13 cellular contexts compared by ENCODE assay signal in genomic region chr3:63908081-63908736, GRCh38. TPM values are rescaled to one million over a fixed set of nuclear protein-coding genes. Genes with fewer than 3 reads are reported as not detected.
DNase-seq lines count a peak whose midpoint lies in the region; ATAC-seq, FAIRE-seq and TF ChIP-seq lines count a peak whose summit lies in the region.
"Had no signal": no experiment of that assay in that cellular context is flagged by ENCODE, and none has a peak within 500 bp of the region (broad histone marks: within the 10 kb centered on the region; RNA-seq: fewer than 3 reads in every experiment).

No MANE protein-coding gene starts in this region.

- TF ChIP-seq POLR2A in A549 (IDR thresholded peaks at IDR 0.05; ENCODE audit: low read length): no peak

- H3K9me3 Mint-ChIP-seq in T-cell: no peaks in the 10 kb centered on the region

- H3K36me3 ChIP-seq in hepatocyte (replicated peaks; ENCODE audit: insufficient read depth, low read depth): no peaks in the 10 kb centered on the region
- no peaks in the 10 kb centered on the region for H3K36me3 ChIP-seq in pancreas

- no peaks in the 10 kb centered on the region for H3K9me2 ChIP-seq in hepatocyte (replicated peaks; ENCODE audit: insufficient read depth)

- DNase-seq in A549 (ENCODE audit: low read depth in 1 of 2, low spot score in 1 of 2): peak; percentile 18 to 21
- peak; percentile 29 for DNase-seq in ELR (ENCODE audit: low read depth)
- DNase-seq in T-cell: no peak
- no peak for DNase-seq in hepatocyte (ENCODE audit: low spot score)
- DNase-seq in pancreas: no peak
- DNase-seq in middle frontal gyrus (ENCODE audit: extremely low spot score, low spot score): no peak
- DNase-seq: activated T-cell treated with anti-CD3 and anti-CD28 coated beads for 4 hours, DMS153, NCI-H187, T-helper 1 cell had no signal

- TF ChIP-seq RAD21 in A549 (conservative IDR thresholded peaks at IDR 0.05 in 1 of 2, IDR thresholded peaks at IDR 0.05 in 1 of 2): no peak

- H3K27me3 ChIP-seq in hepatocyte: no peaks in the 10 kb centered on the region
- no peaks in the 10 kb centered on the region for H3K27me3 ChIP-seq in pancreas

- FAIRE-seq in A549 (lab: Jason Lieb, UNC) (no peak), pancreas (lab: Jason Lieb, UNC) (no peak)
- FAIRE-seq: keratinocyte had no signal

- H3K4me2 ChIP-seq in A549 (no peak overlapping the region), hepatocyte (no peak overlapping the region)

- H3K79me2 ChIP-seq in hepatocyte: peaks cover 16% of the 10 kb centered on the region

- H3K27ac ChIP-seq in A549: no peak overlapping the region
- H3K27ac ChIP-seq in hepatocyte: no peak overlapping the region
- H3K27ac ChIP-seq in pancreas: no peak overlapping the region

- 76% methylated on average over 2 of the region's 2 CpGs for WGBS in A549 (ENCODE audit: missing lambda C conversion rate)
- 55% methylated on average over 2 of the region's 2 CpGs for WGBS in hepatocyte (ENCODE audit: low lambda C conversion rate, missing lambda C conversion rate)
- WGBS in pancreas, 2 donors: 75 to 84% methylated on average over 2 of the region's 2 CpGs

- H3K27ac Mint-ChIP-seq in T-cell: peak overlapping the region; percentile 31 to 59

- H3K4me3 Mint-ChIP-seq in T-cell: no peak overlapping the region

- H3K4me3 ChIP-seq in A549: no peak overlapping the region
- H3K4me3 ChIP-seq in hepatocyte: no peak overlapping the region
- H3K4me3 ChIP-seq in pancreas: no peak overlapping the region

- intact Hi-C loops in pancreas (cut with DNase I): no loop called here

- H3K36me3 Mint-ChIP-seq in T-cell: no peaks in the 10 kb centered on the region

- H3K4me1 Mint-ChIP-seq in T-cell: peaks cover 20 to 26% (median 25%) of the 10 kb centered on the region in 3 donors

- no peak overlapping the region for H2AFZ ChIP-seq in hepatocyte

- CTCF ChIA-PET in A549 (lab: Yijun Ruan, JAX) (interaction anchor here (0.6 to 1.0 kb wide), 2 partner anchors 10 to 22 kb away, joined by 3 to 4 read pairs; no protein-coding TSS in a partner anchor), T-cell (lab: Charles Lee) (no interaction called here)

- no peaks in the 10 kb centered on the region for H3K27me3 Mint-ChIP-seq in T-cell

- peaks cover 2% of the 10 kb centered on the region for H4K20me1 ChIP-seq in hepatocyte (ENCODE audit: insufficient read depth, poor library complexity, severe bottlenecking)

- no peaks in the 10 kb centered on the region for H3K9me3 ChIP-seq in A549
- H3K9me3 ChIP-seq in hepatocyte (ENCODE audit: low read depth): no peaks in the 10 kb centered on the region
- no peaks in the 10 kb centered on the region for H3K9me3 ChIP-seq in pancreas

- POLR2A ChIA-PET in A549 (lab: Yijun Ruan, JAX) (no interaction called here), T-cell (lab: Charles Lee) (interaction anchor here in 1 of 2 donors (0.5 kb wide), 1 partner anchor 71 kb away, joined by 3 read pairs; no protein-coding TSS in a partner anchor)

- TF ChIP-seq CTCF in A549 (IDR thresholded peaks at IDR 0.05) (no peak), hepatocyte (IDR thresholded peaks at IDR 0.05; ENCODE audit: poor library complexity) (peak; percentile 24), pancreas (IDR thresholded peaks at IDR 0.05) (no peak)

- ATAC-seq in A549: peak in 1 of 2 experiments; percentile 10; a peak in 1 of 6 replicates
- no peak for ATAC-seq in T-cell (replicated peaks in 1 of 4)
- no peak for ATAC-seq in pancreas
- ATAC-seq in GM19023 (IDR thresholded peaks at IDR 0.05; ENCODE audit: unreplicated experiment): no peak
- no peak for ATAC-seq in HG03521 (IDR thresholded peaks at IDR 0.05; ENCODE audit: unreplicated experiment)

- H3K4me1 ChIP-seq in A549 (peaks cover 14% of the 10 kb centered on the region), hepatocyte (ENCODE audit: insufficient read depth) (peaks cover 6% of the 10 kb centered on the region), pancreas (peaks cover 0 to 12% (median 10%) of the 10 kb centered on the region in 3 donors)

- no peak for TF ChIP-seq EP300 in A549 (IDR thresholded peaks at IDR 0.05)

TF ChIP-seq in A549, 52 proteins besides CTCF, POLR2A, EP300 and RAD21:
- TF ChIP-seq HOXB13 (CRISPR knock-in tag; IDR thresholded peaks at IDR 0.05; ENCODE audit: low read depth) (no peak), KDM1A (IDR thresholded peaks at IDR 0.05; ENCODE audit: low read depth) (no peak), RNF2 (IDR thresholded peaks at IDR 0.05; ENCODE audit: borderline replicate concordance, low read depth) (no peak)
- TF ChIP-seq, protein P1, sequence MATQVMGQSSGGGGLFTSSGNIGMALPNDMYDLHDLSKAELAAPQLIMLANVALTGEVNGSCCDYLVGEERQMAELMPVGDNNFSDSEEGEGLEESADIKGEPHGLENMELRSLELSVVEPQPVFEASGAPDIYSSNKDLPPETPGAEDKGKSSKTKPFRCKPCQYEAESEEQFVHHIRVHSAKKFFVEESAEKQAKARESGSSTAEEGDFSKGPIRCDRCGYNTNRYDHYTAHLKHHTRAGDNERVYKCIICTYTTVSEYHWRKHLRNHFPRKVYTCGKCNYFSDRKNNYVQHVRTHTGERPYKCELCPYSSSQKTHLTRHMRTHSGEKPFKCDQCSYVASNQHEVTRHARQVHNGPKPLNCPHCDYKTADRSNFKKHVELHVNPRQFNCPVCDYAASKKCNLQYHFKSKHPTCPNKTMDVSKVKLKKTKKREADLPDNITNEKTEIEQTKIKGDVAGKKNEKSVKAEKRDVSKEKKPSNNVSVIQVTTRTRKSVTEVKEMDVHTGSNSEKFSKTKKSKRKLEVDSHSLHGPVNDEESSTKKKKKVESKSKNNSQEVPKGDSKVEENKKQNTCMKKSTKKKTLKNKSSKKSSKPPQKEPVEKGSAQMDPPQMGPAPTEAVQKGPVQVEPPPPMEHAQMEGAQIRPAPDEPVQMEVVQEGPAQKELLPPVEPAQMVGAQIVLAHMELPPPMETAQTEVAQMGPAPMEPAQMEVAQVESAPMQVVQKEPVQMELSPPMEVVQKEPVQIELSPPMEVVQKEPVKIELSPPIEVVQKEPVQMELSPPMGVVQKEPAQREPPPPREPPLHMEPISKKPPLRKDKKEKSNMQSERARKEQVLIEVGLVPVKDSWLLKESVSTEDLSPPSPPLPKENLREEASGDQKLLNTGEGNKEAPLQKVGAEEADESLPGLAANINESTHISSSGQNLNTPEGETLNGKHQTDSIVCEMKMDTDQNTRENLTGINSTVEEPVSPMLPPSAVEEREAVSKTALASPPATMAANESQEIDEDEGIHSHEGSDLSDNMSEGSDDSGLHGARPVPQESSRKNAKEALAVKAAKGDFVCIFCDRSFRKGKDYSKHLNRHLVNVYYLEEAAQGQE (IDR thresholded peaks at IDR 0.05): no peak

RNA-seq across cellular contexts. Expression of gene SCAANT1, which starts 4.0 kb away (rescaled TPM):
- polyA plus RNA-seq in A549 (2011; rRNA removed) (not detected in 2 replicates), A549 (2017; fragmentation: RNase III; extraction: RNeasy Plus Mini Kit Qiagen cat#74134 plus additional on column Dnase treatment) (not detected in 3 replicates), hepatocyte (1.1 TPM in 1 of 2 replicates, not detected in the other), pancreas (not detected)
- not detected in 2 replicates for polyA plus RNA-seq in A549 (2012; cell fraction: cytosol; rRNA removed)
- not detected in 2 replicates for polyA plus RNA-seq in A549 (2012; cell fraction: nucleus; rRNA removed)
- polyA minus RNA-seq in A549 (2011; rRNA and poly(A)+ RNA removed): 2.4 TPM in 1 of 2 replicates, not detected in the other
- total RNA-seq in T-cell (1 to 10 TPM in 1 of 5 donors, not detected in 4; 5.7 TPM), hepatocyte (not detected in 2 replicates), pancreas (not detected)
- polyA plus RNA-seq: keratinocyte had no signal

RNA-seq across cellular contexts. Expression of gene ATXN7, which starts 44.5 kb away (rescaled TPM):
- 7.3 and 16.4 TPM in 2 replicates for polyA plus RNA-seq in A549 (2011; rRNA removed)
- 5.0 and 6.4 TPM in 2 replicates for polyA plus RNA-seq in A549 (2012; cell fraction: cytosol; rRNA removed)
- 13.0 and 13.8 TPM in 2 replicates for polyA plus RNA-seq in A549 (2012; cell fraction: nucleus; rRNA removed)
- polyA plus RNA-seq in A549 (2017; fragmentation: RNase III; extraction: RNeasy Plus Mini Kit Qiagen cat#74134 plus additional on column Dnase treatment): 4.9 to 5.7 TPM (median 5.4 TPM) in 3 replicates
- 51.9 and 55.0 TPM in 2 replicates for polyA minus RNA-seq in A549 (2011; rRNA and poly(A)+ RNA removed)
- total RNA-seq in T-cell: 100 to 1,000 TPM; 110 to 231 (median 123) TPM
- total RNA-seq in hepatocyte: 14.1 and 14.4 TPM in 2 replicates
- 3.0 and 7.5 TPM in 2 replicates for polyA plus RNA-seq in hepatocyte
- total RNA-seq in pancreas: 10 to 100 TPM; 22.8 to 40.4 (median 28.3) TPM
- 10 to 100 TPM in 1 of 2 donors, 1 to 10 TPM in 1; 7.3 to 15.8 TPM for polyA plus RNA-seq in pancreas

RNA-seq across cellular contexts. Expression of gene THOC7, which starts 44.6 kb away (rescaled TPM):
- polyA plus RNA-seq in A549 (2011; rRNA removed) (65.2 and 66.1 TPM in 2 replicates), A549 (2017; fragmentation: RNase III; extraction: RNeasy Plus Mini Kit Qiagen cat#74134 plus additional on column Dnase treatment) (71.7 to 81.3 TPM (median 73.4 TPM) in 3 replicates), hepatocyte (67.3 and 78.5 TPM in 2 replicates), pancreas (10 to 100 TPM; 47.6 to 86.7 TPM)
- 23.4 and 28.0 TPM in 2 replicates for polyA plus RNA-seq in A549 (2012; cell fraction: cytosol; rRNA removed)
- 4.3 and 5.5 TPM in 2 replicates for polyA plus RNA-seq in A549 (2012; cell fraction: nucleus; rRNA removed)
- 5.5 and 6.7 TPM in 2 replicates for polyA minus RNA-seq in A549 (2011; rRNA and poly(A)+ RNA removed)
- total RNA-seq in T-cell (10 to 100 TPM; 30.9 to 36.9 (median 33.1) TPM), hepatocyte (61.7 and 69.4 TPM in 2 replicates), pancreas (10 to 100 TPM; 33.6 to 44.0 (median 39.5) TPM)

Comparison
In these comparisons a context has a peak if more than half of its experiments do, and no peak if none do; other contexts are left out.
1. DNase-seq: peak in A549 (2 of 2) and ELR (single experiment); none in T-cell (0 of 34), hepatocyte (single experiment), pancreas (0 of 6) and middle frontal gyrus (single experiment).